12 cellular contexts compared by ENCODE assay signal in the genomic region with DNA sequence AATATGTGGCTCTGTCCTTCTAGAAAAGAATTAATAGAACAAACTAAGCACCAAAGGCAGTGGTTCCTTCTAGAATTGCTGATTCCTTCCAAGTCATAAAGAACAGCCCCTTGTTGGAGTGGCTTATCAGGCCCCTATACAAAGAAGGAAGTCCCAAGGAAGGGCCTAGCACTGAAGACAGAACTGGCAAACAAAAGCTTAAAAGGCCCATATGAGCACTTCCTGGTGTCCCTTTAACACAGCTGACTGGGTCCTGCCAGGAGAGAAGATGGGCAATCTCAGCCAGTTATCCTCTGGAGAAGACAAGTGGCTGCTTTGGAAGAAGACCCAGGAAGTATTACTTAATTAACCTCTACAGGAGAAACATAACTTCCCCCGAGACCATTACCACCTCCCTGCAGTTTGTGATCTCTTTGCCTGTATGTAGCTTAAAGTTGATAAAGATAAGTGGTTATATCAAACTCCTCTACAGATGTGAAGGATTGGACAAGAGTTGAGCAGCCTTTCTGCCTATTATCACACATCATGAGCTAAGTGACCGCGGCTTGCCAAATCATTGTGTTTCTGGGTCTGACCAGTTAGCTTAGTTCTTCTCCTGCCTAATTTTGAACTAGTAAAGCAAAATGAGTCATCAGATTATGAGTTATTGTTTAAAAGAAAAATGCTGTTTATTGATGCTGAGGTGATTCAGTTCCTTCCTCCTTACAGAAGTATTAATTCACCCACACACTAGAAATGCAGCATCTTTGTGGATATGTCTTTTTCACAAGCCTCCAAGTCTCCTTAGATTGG. TPM values are rescaled to one million over a fixed set of nuclear protein-coding genes. Genes with fewer than 3 reads are reported as not detected.
DNase-seq lines count a peak whose midpoint lies in the region; ATAC-seq and TF ChIP-seq lines count a peak whose summit lies in the region.
"Had no signal": no experiment of that assay in that cellular context is flagged by ENCODE, and none has a peak within 500 bp of the region (broad histone marks: within the 10 kb centered on the region; RNA-seq: fewer than 3 reads in every experiment).

No MANE protein-coding gene starts in this region.

- H3K4me3 ChIP-seq in fibroblast of the aortic adventitia (ENCODE audit: low read depth, low read length) (no peak overlapping the region), endodermal cell (ENCODE audit: low read length) (no peak overlapping the region)

- TF ChIP-seq CTCF in fibroblast of the aortic adventitia (IDR thresholded peaks at IDR 0.05; ENCODE audit: insufficient read depth, low read length) (no peak), type B pancreatic cell (conservative IDR thresholded peaks at IDR 0.05) (no peak), endodermal cell (conservative IDR thresholded peaks at IDR 0.05) (no peak)

- no peaks in the 10 kb centered on the region for H3K9me3 Mint-ChIP-seq in activated T-cell treated with anti-CD3 and anti-CD28 coated beads, Interleukin-2, amount 50 U/mL, for 72 hours
- H3K9me3 Mint-ChIP-seq in type B pancreatic cell (no peaks in the 10 kb centered on the region), endodermal cell (no peaks in the 10 kb centered on the region)
- H3K9me3 Mint-ChIP-seq: nephron progenitor cell had no signal

- peak; percentile 45 to 78 for ATAC-seq in activated T-cell treated with anti-CD3 and anti-CD28 coated beads, Interleukin-2, amount 50 U/mL, for 72 hours (replicated peaks in 1 of 2)
- ATAC-seq in GM18858 (IDR thresholded peaks at IDR 0.05; ENCODE audit: unreplicated experiment) (no peak), HG02623 (IDR thresholded peaks at IDR 0.05; ENCODE audit: unreplicated experiment) (no peak)

- H3K4me1 ChIP-seq in endodermal cell (ENCODE audit: control insufficient read depth, insufficient read depth, low read length), result peaks cover 11% of the 10 kb centered on the region

- DNase-seq in activated T-cell treated with anti-CD3 and anti-CD28 coated beads, Interleukin-2, amount 50 U/mL, for 72 hours, result no peak
- no peak for DNase-seq in activated T-cell treated with anti-CD3 and anti-CD28 coated beads, Interleukin-2, amount 50 U/mL, for 1 hour
- DNase-seq in SKM-1 treated with dmso at 0.1 percent for 144 hours (lab: John Stamatoyannopoulos, UW; ENCODE audit: unreplicated experiment), result peak; percentile 35
- peak; percentile 79 for DNase-seq in fibroblast of the aortic adventitia (ENCODE audit: low read depth)
- DNase-seq in type B pancreatic cell (ENCODE audit: extremely low spot score, unreplicated experiment), result no peak
- DNase-seq in endodermal cell, result no peak
- DNase-seq: amygdala; nephron progenitor cell; stimulated activated CD4-positive, alpha-beta T cell treated with anti-CD3 and anti-CD28 coated beads, Interleukin-2, amount 100 ng/mL, for 48 hours had no signal

- H3K9me3 ChIP-seq in endodermal cell (ENCODE audit: control insufficient read depth, low read length), result no peaks in the 10 kb centered on the region

- no peaks in the 10 kb centered on the region for H3K27me3 ChIP-seq in endodermal cell (ENCODE audit: control insufficient read depth, insufficient read depth, low read length, poor library complexity, severe bottlenecking)

- WGBS in endodermal cell (ENCODE audit: insufficient coverage in 1 of 2, insufficient read length in 1 of 2), 2 experiments, result 95% methylated on average over 2 of the region's 3 CpGs; no CpG with 5 or more reads in 1 of the 2 experiments

- no peaks in the 10 kb centered on the region for H3K27me3 Mint-ChIP-seq in activated T-cell treated with anti-CD3 and anti-CD28 coated beads, Interleukin-2, amount 50 U/mL, for 72 hours (ENCODE audit: low read depth)
- H3K27me3 Mint-ChIP-seq in type B pancreatic cell (no peaks in the 10 kb centered on the region), endodermal cell (ENCODE audit: insufficient read depth) (no peaks in the 10 kb centered on the region)

- H3K36me3 Mint-ChIP-seq in activated T-cell treated with anti-CD3 and anti-CD28 coated beads, Interleukin-2, amount 50 U/mL, for 72 hours (ENCODE audit: insufficient read depth in 2 of 2), result no peaks in the 10 kb centered on the region
- H3K36me3 Mint-ChIP-seq in type B pancreatic cell, result no peaks in the 10 kb centered on the region
- no peaks in the 10 kb centered on the region for H3K36me3 Mint-ChIP-seq in endodermal cell (ENCODE audit: low read depth)

- no peak overlapping the region for H3K27ac ChIP-seq in endodermal cell (ENCODE audit: low read depth, low read length)

- peak overlapping the region in 1 of 2 donors; percentile 16 for H3K4me3 Mint-ChIP-seq in activated T-cell treated with anti-CD3 and anti-CD28 coated beads, Interleukin-2, amount 50 U/mL, for 72 hours
- no peak overlapping the region for H3K4me3 Mint-ChIP-seq in type B pancreatic cell
- no peak overlapping the region for H3K4me3 Mint-ChIP-seq in endodermal cell
- H3K4me3 Mint-ChIP-seq: nephron progenitor cell had no signal

- H3K4me1 Mint-ChIP-seq in activated T-cell treated with anti-CD3 and anti-CD28 coated beads, Interleukin-2, amount 50 U/mL, for 72 hours (ENCODE audit: low read depth), result peaks cover 21% of the 10 kb centered on the region
- H3K4me1 Mint-ChIP-seq in type B pancreatic cell (ENCODE audit: unreplicated experiment) (peaks cover 9% of the 10 kb centered on the region), endodermal cell (peaks cover 10% of the 10 kb centered on the region)

- H3K9ac ChIP-seq in endodermal cell (ENCODE audit: extremely low read depth, low read length, poor library complexity, severe bottlenecking), result no peak overlapping the region

- H3K36me3 ChIP-seq in endodermal cell (ENCODE audit: control insufficient read depth, insufficient read depth, low read length), result no peaks in the 10 kb centered on the region

- H3K27ac Mint-ChIP-seq in activated T-cell treated with anti-CD3 and anti-CD28 coated beads, Interleukin-2, amount 50 U/mL, for 72 hours, result peak overlapping the region; percentile 73
- H3K27ac Mint-ChIP-seq in type B pancreatic cell (peak overlapping the region; percentile 72), endodermal cell (no peak overlapping the region)
- H3K27ac Mint-ChIP-seq: nephron progenitor cell had no signal

RNA-seq across cellular contexts. Expression of a gene that starts 13.3 kb away (rescaled TPM):
- 100 to 1,000 TPM in 1 of 2 donors, 10 to 100 TPM in 1; 98.6 to 230 TPM for total RNA-seq in activated T-cell treated with anti-CD3 and anti-CD28 coated beads, Interleukin-2, amount 50 U/mL, for 72 hours
- 15.0 and 42.1 TPM in 2 replicates for total RNA-seq in fibroblast of the aortic adventitia (ENCODE audit: low replicate concordance)
- 4.1 and 7.7 TPM in 2 replicates for total RNA-seq in type B pancreatic cell (ENCODE audit: low replicate concordance)
- total RNA-seq in endodermal cell, result under 1 TPM in 1 of 2 donors, not detected in 1; 0.20 TPM
- polyA plus RNA-seq in endodermal cell (2013, experiment 1 of 2), result 0.43 TPM
- 0.91 TPM for polyA plus RNA-seq in endodermal cell (2013, experiment 2 of 2)

RNA-seq across cellular contexts. Expression of a gene that starts 25.0 kb away (rescaled TPM):
- under 1 TPM; 0.22 to 0.35 TPM for total RNA-seq in activated T-cell treated with anti-CD3 and anti-CD28 coated beads, Interleukin-2, amount 50 U/mL, for 72 hours
- not detected in 2 replicates for total RNA-seq in fibroblast of the aortic adventitia (ENCODE audit: low replicate concordance)
- not detected in 2 replicates for total RNA-seq in type B pancreatic cell (ENCODE audit: low replicate concordance)
- not detected for total RNA-seq in endodermal cell
- polyA plus RNA-seq in endodermal cell (2013, experiment 1 of 2), result not detected
- not detected for polyA plus RNA-seq in endodermal cell (2013, experiment 2 of 2)
- total RNA-seq: NCI-H460 had no signal

RNA-seq across cellular contexts. Expression of a gene that starts 33.3 kb away (rescaled TPM):
- total RNA-seq in activated T-cell treated with anti-CD3 and anti-CD28 coated beads, Interleukin-2, amount 50 U/mL, for 72 hours, result 1 to 10 TPM; 1.2 to 1.4 TPM
- total RNA-seq in fibroblast of the aortic adventitia (ENCODE audit: low replicate concordance) (0.36 and 1.1 TPM in 2 replicates), type B pancreatic cell (ENCODE audit: low replicate concordance) (not detected in 2 replicates), endodermal cell (under 1 TPM in 1 of 2 donors, not detected in 1; 0.62 TPM)
- 1.0 TPM for polyA plus RNA-seq in endodermal cell (2013, experiment 1 of 2)
- polyA plus RNA-seq in endodermal cell (2013, experiment 2 of 2), result 0.46 TPM
- total RNA-seq: NCI-H460 had no signal

RNA-seq across cellular contexts. Expression of a gene that starts 56.5 kb away (rescaled TPM):
- 10 to 100 TPM; 46.1 to 73.7 TPM for total RNA-seq in activated T-cell treated with anti-CD3 and anti-CD28 coated beads, Interleukin-2, amount 50 U/mL, for 72 hours
- total RNA-seq in fibroblast of the aortic adventitia (ENCODE audit: low replicate concordance) (4.7 and 9.9 TPM in 2 replicates), type B pancreatic cell (ENCODE audit: low replicate concordance) (9.4 and 25.8 TPM in 2 replicates), endodermal cell (10 to 100 TPM; 21.8 to 26.6 TPM)
- polyA plus RNA-seq in endodermal cell (2013, experiment 1 of 2), result 30.9 TPM
- polyA plus RNA-seq in endodermal cell (2013, experiment 2 of 2), result 32.0 TPM

Comparison
In these comparisons a context has a peak if more than half of its experiments do, and no peak if none do; other contexts are left out.
1. ATAC-seq: peak in activated T-cell treated with anti-CD3 and anti-CD28 coated beads, Interleukin-2, amount 50 U/mL, for 72 hours (2 of 2); none in GM18858 (single experiment) and HG02623 (single experiment).
2. DNase-seq: peak in SKM-1 treated with dmso at 0.1 percent for 144 hours (single experiment) and fibroblast of the aortic adventitia (single experiment); none in activated T-cell treated with anti-CD3 and anti-CD28 coated beads, Interleukin-2, amount 50 U/mL, for 72 hours (0 of 2), activated T-cell treated with anti-CD3 and anti-CD28 coated beads, Interleukin-2, amount 50 U/mL, for 1 hour (single experiment), type B pancreatic cell (single experiment) and endodermal cell (single experiment).